ENCODE assay signal across 1 cellular context in the genomic region with DNA sequence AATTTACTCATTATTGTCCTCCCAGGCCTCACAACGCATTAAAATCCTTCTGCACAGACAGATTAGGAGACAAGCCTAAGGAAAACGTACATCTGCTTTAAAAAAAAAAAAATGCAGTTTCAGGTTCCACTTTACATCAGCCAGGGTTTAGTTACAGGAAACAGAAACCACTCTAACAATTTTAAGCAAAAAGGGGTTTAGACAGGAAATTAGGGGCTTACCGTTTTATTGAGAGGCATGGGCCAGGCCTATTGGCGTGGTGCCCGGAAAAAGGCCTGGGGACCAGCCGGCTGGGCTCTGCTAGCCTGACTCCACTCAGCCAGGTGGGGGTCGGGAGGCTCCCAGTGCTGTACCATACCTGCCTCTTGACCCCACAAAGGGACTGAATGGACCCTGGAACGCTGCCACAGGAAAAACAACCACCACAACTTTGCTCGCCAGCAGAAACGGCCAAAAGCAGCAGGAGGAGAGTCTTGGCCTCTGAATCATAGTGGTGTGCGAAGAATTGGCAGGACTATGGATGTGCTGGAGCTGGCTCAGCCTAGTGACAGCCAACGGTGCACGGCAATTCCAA.
A peak's percentile ranks its signal among the peaks of the same experiment; 100 is the strongest.
TF ChIP-seq lines count a peak whose summit lies in the region.

No MANE protein-coding gene starts in this region.

TF ChIP-seq in HEK293, 187 proteins besides CTCF, POLR2A, EP300 and RAD21 (continued from another document and continues in another):
- TF ChIP-seq REST (tag by site-specific recombination; IDR thresholded peaks at IDR 0.05) (no peak), ZNF692 (tag by site-specific recombination; IDR thresholded peaks at IDR 0.05) (peak; percentile 59), ZFP69B (tag by site-specific recombination; IDR thresholded peaks at IDR 0.05) (0 out of 2 replicates have a peak, but pooled peaks have one; percentile 31), PRDM10 (tag by site-specific recombination; IDR thresholded peaks at IDR 0.05) (peak; percentile 32), ZNF747 (tag by site-specific recombination; IDR thresholded peaks at IDR 0.05) (no peak), TRIM28 (IDR thresholded peaks at IDR 0.05; ENCODE audit: borderline replicate concordance, low read length) (no peak), ZNF2 (tag by site-specific recombination; IDR thresholded peaks at IDR 0.05) (no peak), ZBTB8A (tag by site-specific recombination; IDR thresholded peaks at IDR 0.05) (peak; percentile 76), ZNF335 (tag by site-specific recombination; conservative IDR thresholded peaks at IDR 0.05) (peak; percentile 59), SP7 (tag by site-specific recombination; IDR thresholded peaks at IDR 0.05) (peak; percentile 90), ZNF596 (tag by site-specific recombination; IDR thresholded peaks at IDR 0.05) (no peak), ZNF433 (tag by site-specific recombination; IDR thresholded peaks at IDR 0.05; ENCODE audit: low read depth) (no peak), OSR2 (tag by site-specific recombination; IDR thresholded peaks at IDR 0.05) (peak; percentile 37; the same call in 1 of the 2 replicates), ZNF184 (tag by site-specific recombination; IDR thresholded peaks at IDR 0.05) (0 out of 2 replicates have a peak, but pooled peaks have one; percentile 8), KLF10 (tag by site-specific recombination; IDR thresholded peaks at IDR 0.05) (no peak; the same call in 1 of the 2 replicates), ZNF610 (tag by site-specific recombination; IDR thresholded peaks at IDR 0.05; ENCODE audit: borderline replicate concordance) (no peak), GLIS1 (tag by site-specific recombination; IDR thresholded peaks at IDR 0.05) (peak; percentile 68), SCRT2 (tag by site-specific recombination; IDR thresholded peaks at IDR 0.05) (no peak), PATZ1 (tag by site-specific recombination; IDR thresholded peaks at IDR 0.05) (peak; percentile 57), ZNF660 (tag by site-specific recombination; IDR thresholded peaks at IDR 0.05) (0 out of 2 replicates have a peak, but pooled peaks have one; percentile 30), ZEB2 (tag by site-specific recombination; IDR thresholded peaks at IDR 0.05) (no peak), ZSCAN23 (tag by site-specific recombination; IDR thresholded peaks at IDR 0.05) (no peak), ZNF157 (tag by site-specific recombination; IDR thresholded peaks at IDR 0.05) (no peak), IKZF3 (tag by site-specific recombination; IDR thresholded peaks at IDR 0.05) (no peak), ZBTB20 (tag by site-specific recombination; IDR thresholded peaks at IDR 0.05) (no peak; the same call in 1 of the 2 replicates), ZNF600 (tag by site-specific recombination; IDR thresholded peaks at IDR 0.05) (peak; percentile 38; the same call in 1 of the 2 replicates), ZBTB48 (tag by site-specific recombination; IDR thresholded peaks at IDR 0.05) (peak; percentile 15; the same call in 1 of the 2 replicates)
- TF ChIP-seq, protein P1, sequence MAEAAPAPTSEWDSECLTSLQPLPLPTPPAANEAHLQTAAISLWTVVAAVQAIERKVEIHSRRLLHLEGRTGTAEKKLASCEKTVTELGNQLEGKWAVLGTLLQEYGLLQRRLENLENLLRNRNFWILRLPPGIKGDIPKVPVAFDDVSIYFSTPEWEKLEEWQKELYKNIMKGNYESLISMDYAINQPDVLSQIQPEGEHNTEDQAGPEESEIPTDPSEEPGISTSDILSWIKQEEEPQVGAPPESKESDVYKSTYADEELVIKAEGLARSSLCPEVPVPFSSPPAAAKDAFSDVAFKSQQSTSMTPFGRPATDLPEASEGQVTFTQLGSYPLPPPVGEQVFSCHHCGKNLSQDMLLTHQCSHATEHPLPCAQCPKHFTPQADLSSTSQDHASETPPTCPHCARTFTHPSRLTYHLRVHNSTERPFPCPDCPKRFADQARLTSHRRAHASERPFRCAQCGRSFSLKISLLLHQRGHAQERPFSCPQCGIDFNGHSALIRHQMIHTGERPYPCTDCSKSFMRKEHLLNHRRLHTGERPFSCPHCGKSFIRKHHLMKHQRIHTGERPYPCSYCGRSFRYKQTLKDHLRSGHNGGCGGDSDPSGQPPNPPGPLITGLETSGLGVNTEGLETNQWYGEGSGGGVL (tag by site-specific recombination; IDR thresholded peaks at IDR 0.05): no peak
- TF ChIP-seq, protein P2, sequence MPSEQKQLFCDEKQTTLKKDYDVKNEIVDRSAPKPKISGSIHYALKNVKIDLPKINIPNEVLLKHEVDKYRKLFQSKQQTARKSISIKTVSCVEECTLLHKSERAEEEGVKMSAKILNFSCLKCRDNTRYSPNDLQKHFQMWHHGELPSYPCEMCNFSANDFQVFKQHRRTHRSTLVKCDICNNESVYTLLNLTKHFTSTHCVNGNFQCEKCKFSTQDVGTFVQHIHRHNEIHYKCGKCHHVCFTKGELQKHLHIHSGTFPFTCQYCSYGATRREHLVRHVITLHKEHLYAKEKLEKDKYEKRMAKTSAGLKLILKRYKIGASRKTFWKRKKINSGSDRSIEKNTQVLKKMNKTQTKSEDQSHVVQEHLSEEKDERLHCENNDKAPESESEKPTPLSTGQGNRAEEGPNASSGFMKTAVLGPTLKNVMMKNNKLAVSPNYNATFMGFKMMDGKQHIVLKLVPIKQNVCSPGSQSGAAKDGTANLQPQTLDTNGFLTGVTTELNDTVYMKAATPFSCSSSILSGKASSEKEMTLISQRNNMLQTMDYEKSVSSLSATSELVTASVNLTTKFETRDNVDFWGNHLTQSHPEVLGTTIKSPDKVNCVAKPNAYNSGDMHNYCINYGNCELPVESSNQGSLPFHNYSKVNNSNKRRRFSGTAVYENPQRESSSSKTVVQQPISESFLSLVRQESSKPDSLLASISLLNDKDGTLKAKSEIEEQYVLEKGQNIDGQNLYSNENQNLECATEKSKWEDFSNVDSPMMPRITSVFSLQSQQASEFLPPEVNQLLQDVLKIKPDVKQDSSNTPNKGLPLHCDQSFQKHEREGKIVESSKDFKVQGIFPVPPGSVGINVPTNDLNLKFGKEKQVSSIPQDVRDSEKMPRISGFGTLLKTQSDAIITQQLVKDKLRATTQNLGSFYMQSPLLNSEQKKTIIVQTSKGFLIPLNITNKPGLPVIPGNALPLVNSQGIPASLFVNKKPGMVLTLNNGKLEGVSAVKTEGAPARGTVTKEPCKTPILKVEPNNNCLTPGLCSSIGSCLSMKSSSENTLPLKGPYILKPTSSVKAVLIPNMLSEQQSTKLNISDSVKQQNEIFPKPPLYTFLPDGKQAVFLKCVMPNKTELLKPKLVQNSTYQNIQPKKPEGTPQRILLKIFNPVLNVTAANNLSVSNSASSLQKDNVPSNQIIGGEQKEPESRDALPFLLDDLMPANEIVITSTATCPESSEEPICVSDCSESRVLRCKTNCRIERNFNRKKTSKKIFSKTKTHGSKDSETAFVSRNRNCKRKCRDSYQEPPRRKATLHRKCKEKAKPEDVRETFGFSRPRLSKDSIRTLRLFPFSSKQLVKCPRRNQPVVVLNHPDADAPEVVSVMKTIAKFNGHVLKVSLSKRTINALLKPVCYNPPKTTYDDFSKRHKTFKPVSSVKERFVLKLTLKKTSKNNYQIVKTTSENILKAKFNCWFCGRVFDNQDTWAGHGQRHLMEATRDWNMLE (tag by site-specific recombination; conservative IDR thresholded peaks at IDR 0.05; ENCODE audit: low read depth): 0 out of 2 replicates have a peak, but pooled peaks have one; percentile 11
- TF ChIP-seq, protein P3, sequence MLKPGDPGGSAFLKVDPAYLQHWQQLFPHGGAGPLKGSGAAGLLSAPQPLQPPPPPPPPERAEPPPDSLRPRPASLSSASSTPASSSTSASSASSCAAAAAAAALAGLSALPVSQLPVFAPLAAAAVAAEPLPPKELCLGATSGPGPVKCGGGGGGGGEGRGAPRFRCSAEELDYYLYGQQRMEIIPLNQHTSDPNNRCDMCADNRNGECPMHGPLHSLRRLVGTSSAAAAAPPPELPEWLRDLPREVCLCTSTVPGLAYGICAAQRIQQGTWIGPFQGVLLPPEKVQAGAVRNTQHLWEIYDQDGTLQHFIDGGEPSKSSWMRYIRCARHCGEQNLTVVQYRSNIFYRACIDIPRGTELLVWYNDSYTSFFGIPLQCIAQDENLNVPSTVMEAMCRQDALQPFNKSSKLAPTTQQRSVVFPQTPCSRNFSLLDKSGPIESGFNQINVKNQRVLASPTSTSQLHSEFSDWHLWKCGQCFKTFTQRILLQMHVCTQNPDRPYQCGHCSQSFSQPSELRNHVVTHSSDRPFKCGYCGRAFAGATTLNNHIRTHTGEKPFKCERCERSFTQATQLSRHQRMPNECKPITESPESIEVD (tag by site-specific recombination; IDR thresholded peaks at IDR 0.05): peak; percentile 98
- TF ChIP-seq, protein P4, sequence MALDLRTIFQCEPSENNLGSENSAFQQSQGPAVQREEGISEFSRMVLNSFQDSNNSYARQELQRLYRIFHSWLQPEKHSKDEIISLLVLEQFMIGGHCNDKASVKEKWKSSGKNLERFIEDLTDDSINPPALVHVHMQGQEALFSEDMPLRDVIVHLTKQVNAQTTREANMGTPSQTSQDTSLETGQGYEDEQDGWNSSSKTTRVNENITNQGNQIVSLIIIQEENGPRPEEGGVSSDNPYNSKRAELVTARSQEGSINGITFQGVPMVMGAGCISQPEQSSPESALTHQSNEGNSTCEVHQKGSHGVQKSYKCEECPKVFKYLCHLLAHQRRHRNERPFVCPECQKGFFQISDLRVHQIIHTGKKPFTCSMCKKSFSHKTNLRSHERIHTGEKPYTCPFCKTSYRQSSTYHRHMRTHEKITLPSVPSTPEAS (tag by site-specific recombination; IDR thresholded peaks at IDR 0.05): no peak
